Comparison of ENCODE assay signal across 9 cellular contexts in the genomic region with DNA sequence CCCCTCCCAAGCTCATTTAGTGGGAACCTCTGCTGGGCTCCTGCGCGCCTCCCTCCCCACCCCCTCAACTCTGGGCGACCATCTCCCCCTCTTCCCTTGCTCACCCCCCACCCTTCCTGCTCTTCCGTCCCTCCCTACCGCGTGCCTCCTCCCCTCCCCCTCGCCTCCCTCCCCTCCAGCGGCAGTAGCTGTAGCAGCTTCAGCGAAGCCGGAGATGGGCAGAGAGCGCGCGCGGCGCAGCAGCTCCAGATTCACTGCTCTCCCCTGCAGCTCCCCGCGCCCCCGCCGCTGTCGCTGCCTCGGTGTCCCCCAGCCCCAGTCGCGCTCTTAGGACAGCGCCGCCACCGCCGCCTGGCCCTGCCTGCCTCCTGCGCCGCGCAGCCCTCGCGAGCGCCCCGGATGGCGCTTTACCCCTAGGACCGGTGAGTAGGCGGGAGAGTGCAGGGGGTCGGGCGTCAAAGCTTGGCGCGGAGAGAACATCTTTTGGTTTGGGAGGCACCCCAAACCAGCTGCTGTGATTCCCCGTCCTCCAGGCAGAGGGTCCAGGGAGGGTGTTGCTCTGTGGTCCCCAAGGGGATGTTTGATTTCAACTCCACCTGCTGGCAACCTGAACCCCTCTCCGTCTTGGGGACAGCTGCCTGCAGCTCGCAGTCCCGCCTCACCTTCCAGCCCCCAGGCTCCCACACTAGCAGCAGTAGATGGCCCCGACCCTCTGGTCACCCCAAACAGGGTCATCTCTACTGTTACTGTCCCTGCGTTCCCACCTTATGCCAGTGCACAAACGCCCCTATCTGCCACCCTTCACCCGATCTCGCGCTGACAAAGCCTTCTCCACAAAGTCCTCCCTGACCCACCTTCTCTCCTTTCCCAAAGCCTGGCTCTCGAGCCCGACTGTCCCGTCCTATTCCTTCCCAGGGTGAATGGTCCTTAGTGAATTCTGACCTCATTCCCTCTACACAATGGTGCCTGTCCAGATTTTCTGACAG.
DNase-seq lines count a peak whose midpoint lies in the region; ATAC-seq lines count a peak whose summit lies in the region.
"Had no signal": no experiment of that assay in that cellular context is flagged by ENCODE, and none has a peak within 500 bp of the region (broad histone marks: within the 10 kb centered on the region; RNA-seq: fewer than 3 reads in every experiment).

A gene (plus strand): TSS at position 184 of the 986 bp plus-strand sequence. CDS start 187,182 bp downstream, outside the sequence.

- H3K27me3 Mint-ChIP-seq in stimulated activated naive B cell treated with anti-CD40 and anti-IgM and Interleukin-4, amounts not matched to agents 10 μg/mL and 1 μg/mL and 100 μg/mL, for 72 hours = peaks cover 17 to 30% of the 10 kb centered on the region in 2 donors

- no peak within 1 kb of the TSS for H3K27ac Mint-ChIP-seq in stimulated activated naive B cell treated with anti-CD40 and anti-IgM and Interleukin-4, amounts not matched to agents 10 μg/mL and 1 μg/mL and 100 μg/mL, for 72 hours

- H3K4me1 Mint-ChIP-seq in stimulated activated naive B cell treated with anti-CD40 and anti-IgM and Interleukin-4, amounts not matched to agents 10 μg/mL and 1 μg/mL and 100 μg/mL, for 72 hours = no peaks in the 10 kb centered on the region

- H3K27me3 ChIP-seq in HUES48 (ENCODE audit: control insufficient read depth, insufficient read depth, low read length) = peaks cover 31% of the 10 kb centered on the region
- peaks cover 4% of the 10 kb centered on the region for H3K27me3 ChIP-seq in rectal smooth muscle tissue (ENCODE audit: control insufficient read depth, insufficient read depth, low read length)

- no peak for ATAC-seq in HG02938 (IDR thresholded peaks at IDR 0.05; ENCODE audit: unreplicated experiment)
- no peak for ATAC-seq in stimulated activated naive B cell treated with anti-CD40 and anti-IgM and Interleukin-4, amounts not matched to agents 10 μg/mL and 1 μg/mL and 100 μg/mL, for 72 hours (replicated peaks)

- H3K9me3 ChIP-seq in HUES48 (ENCODE audit: control insufficient read depth, insufficient read depth, low read length) = no peaks in the 10 kb centered on the region

- H3K4me3 Mint-ChIP-seq in stimulated activated naive B cell treated with anti-CD40 and anti-IgM and Interleukin-4, amounts not matched to agents 10 μg/mL and 1 μg/mL and 100 μg/mL, for 72 hours = no peak within 1 kb of the TSS

- peaks cover 23% of the 10 kb centered on the region for H3K4me1 ChIP-seq in HUES48 (ENCODE audit: control insufficient read depth, insufficient read depth, low read length)
- no peaks in the 10 kb centered on the region for H3K4me1 ChIP-seq in rectal smooth muscle tissue (ENCODE audit: control insufficient read depth, insufficient read depth, low read length)

- peak within 1 kb of the TSS; percentile 93 for H3K4me3 ChIP-seq in HUES48 (ENCODE audit: low read depth, low read length)
- H3K4me3 ChIP-seq in rectal smooth muscle tissue (ENCODE audit: low read length) = peak within 1 kb of the TSS; percentile 51

- H3K36me3 ChIP-seq in HUES48 (ENCODE audit: control insufficient read depth, insufficient read depth, low read length) (no peaks in the 10 kb centered on the region), rectal smooth muscle tissue (ENCODE audit: control insufficient read depth, insufficient read depth, low read length) (no peaks in the 10 kb centered on the region)

- peaks cover 0 to 4% of the 10 kb centered on the region in 2 donors for H3K36me3 Mint-ChIP-seq in stimulated activated naive B cell treated with anti-CD40 and anti-IgM and Interleukin-4, amounts not matched to agents 10 μg/mL and 1 μg/mL and 100 μg/mL, for 72 hours

- peaks cover 2 to 4% of the 10 kb centered on the region in 2 donors for H3K9me3 Mint-ChIP-seq in stimulated activated naive B cell treated with anti-CD40 and anti-IgM and Interleukin-4, amounts not matched to agents 10 μg/mL and 1 μg/mL and 100 μg/mL, for 72 hours

- peak within 1 kb of the TSS; percentile 79 for H3K9ac ChIP-seq in HUES48 (ENCODE audit: low read depth, low read length)
- no peak within 1 kb of the TSS for H3K9ac ChIP-seq in rectal smooth muscle tissue (ENCODE audit: low read length)

- DNase-seq in NCI-H69 (lab: John Stamatoyannopoulos, UW) = peak; percentile 98
- DNase-seq in hippocampal formation (lab: John Stamatoyannopoulos, UW) = peak; percentile 85 to 96
- no peak for DNase-seq in EL
- DNase-seq in stimulated activated CD4-positive, alpha-beta T cell treated with anti-CD3 and anti-CD28 coated beads, Interleukin-4, amount 100 ng/mL, for 4 hours = no peak
- no peak for DNase-seq in stimulated activated naive B cell treated with anti-CD40 and anti-IgM and Interleukin-4, amounts not matched to agents 10 μg/mL and 1 μg/mL and 100 μg/mL, for 72 hours
- DNase-seq: activated T-cell treated with anti-CD3 and anti-CD28 coated beads, Interleukin-2, amount 50 U/mL, for 1 hour had no signal

- H3K27ac ChIP-seq in HUES48 (ENCODE audit: low read depth, low read length) (peak within 1 kb of the TSS; percentile 79), rectal smooth muscle tissue (ENCODE audit: low read depth, low read length) (no peak within 1 kb of the TSS)

Comparison
In these comparisons a context has a peak if more than half of its experiments do, and no peak if none do; other contexts are left out.
1. DNase-seq: peak in NCI-H69 (single experiment) and hippocampal formation (2 of 2); none in EL (single experiment), stimulated activated CD4-positive, alpha-beta T cell treated with anti-CD3 and anti-CD28 coated beads, Interleukin-4, amount 100 ng/mL, for 4 hours (0 of 2) and stimulated activated naive B cell treated with anti-CD40 and anti-IgM and Interleukin-4, amounts not matched to agents 10 μg/mL and 1 μg/mL and 100 μg/mL, for 72 hours (single experiment).